In genomic region chr11:33942954-33943353, GRCh38 we compare ENCODE assay signal across 3 cellular contexts.
TF ChIP-seq lines count a peak whose summit lies in the region.

No MANE protein-coding gene starts in this region.

TF ChIP-seq in liver, 16 proteins besides CTCF, POLR2A, EP300 and RAD21:
- TF ChIP-seq FOXA1 (IDR thresholded peaks at IDR 0.05) (no peak), FOXA2 (IDR thresholded peaks at IDR 0.05) (no peak), NR2F2 (IDR thresholded peaks at IDR 0.05) (peak; percentile 15), HNF4A (conservative IDR thresholded peaks at IDR 0.05) (no peak)
TF ChIP-seq in liver: peak in this region for 1.

TF ChIP-seq in HepG2, 621 proteins besides CTCF, POLR2A, EP300 and RAD21:
- TF ChIP-seq HCFC1 (IDR thresholded peaks at IDR 0.05; ENCODE audit: low read depth, low read length): no peak
- TF ChIP-seq HMGA1 (CRISPR knock-in tag; conservative IDR thresholded peaks at IDR 0.05): no peak
- TF ChIP-seq ZNF20 (CRISPR knock-in tag; IDR thresholded peaks at IDR 0.05): no peak
- no peak for TF ChIP-seq NFIC (IDR thresholded peaks at IDR 0.05; ENCODE audit: low read length)
- TF ChIP-seq, protein P1, sequence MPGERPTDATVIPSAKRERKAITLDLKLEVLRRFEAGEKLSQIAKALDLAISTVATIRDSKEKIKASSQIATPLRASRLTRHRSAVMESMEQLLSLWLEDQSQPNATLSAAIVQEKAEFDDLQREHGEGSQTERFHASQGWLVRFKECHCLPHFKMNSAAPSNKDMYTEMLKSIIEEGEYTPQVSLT (CRISPR knock-in tag; IDR thresholded peaks at IDR 0.05; ENCODE audit: borderline replicate concordance, low read depth): no peak
- TF ChIP-seq FOSL2 (CRISPR knock-in tag; IDR thresholded peaks at IDR 0.05): no peak
- TF ChIP-seq TRIM22 (IDR thresholded peaks at IDR 0.05): no peak
- no peak for TF ChIP-seq SKI (IDR thresholded peaks at IDR 0.05; ENCODE audit: partially characterized antibody)
- no peak for TF ChIP-seq ZNF768 (CRISPR knock-in tag; IDR thresholded peaks at IDR 0.05)
- TF ChIP-seq, protein P2, sequence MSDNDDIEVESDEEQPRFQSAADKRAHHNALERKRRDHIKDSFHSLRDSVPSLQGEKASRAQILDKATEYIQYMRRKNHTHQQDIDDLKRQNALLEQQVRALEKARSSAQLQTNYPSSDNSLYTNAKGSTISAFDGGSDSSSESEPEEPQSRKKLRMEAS (IDR thresholded peaks at IDR 0.05): no peak

TF ChIP-seq in SK-N-SH, 30 proteins besides CTCF, POLR2A, EP300 and RAD21:
- TF ChIP-seq ZBTB33 (IDR thresholded peaks at IDR 0.05; ENCODE audit: borderline replicate concordance, low read depth): no peak
- no peak for TF ChIP-seq GATA2 (CRISPR knock-in tag; IDR thresholded peaks at IDR 0.05)
- no peak for TF ChIP-seq JUND (IDR thresholded peaks at IDR 0.05)
- no peak for TF ChIP-seq RXRA (IDR thresholded peaks at IDR 0.05; ENCODE audit: borderline replicate concordance, low read depth)
- no peak for TF ChIP-seq TEAD4 (IDR thresholded peaks at IDR 0.05; ENCODE audit: borderline replicate concordance, insufficient read depth)
- TF ChIP-seq, protein P2 (IDR thresholded peaks at IDR 0.05; ENCODE audit: low read depth): no peak
- no peak for TF ChIP-seq POLR2AphosphoS5 (IDR thresholded peaks at IDR 0.05; ENCODE audit: low read depth, low read length)
